33 cellular contexts compared by ENCODE assay signal in the genomic region with DNA sequence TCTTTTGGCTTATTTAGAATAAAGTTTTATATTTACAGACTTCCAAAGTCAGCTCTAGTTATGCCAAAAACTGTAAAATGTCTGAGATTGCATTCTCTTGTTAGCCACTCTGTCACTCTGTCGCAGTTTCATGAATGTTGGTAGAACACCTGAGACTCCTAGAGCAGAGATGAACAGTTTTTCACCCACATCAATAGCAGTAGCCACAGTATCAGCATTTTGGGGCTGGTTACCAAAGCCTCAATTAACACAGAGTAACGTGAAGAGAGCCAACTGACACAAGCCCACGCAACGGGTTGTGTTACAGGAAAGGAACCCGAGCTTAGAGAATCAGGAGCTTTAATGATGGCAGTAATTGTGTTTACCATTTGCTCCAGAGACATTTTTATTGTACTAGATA.
"Had no signal": no experiment of that assay in that cellular context is flagged by ENCODE, and none has a peak within 500 bp of the region (broad histone marks: within the 10 kb centered on the region; RNA-seq: fewer than 3 reads in every experiment).

No MANE protein-coding gene starts in this region.

- H3K27ac ChIP-seq: ascending aorta, cardiac muscle cell, KMS-11, RWPE1, WERI-Rb-1 had no signal

- H3K27me3 ChIP-seq: ascending aorta, cardiac muscle cell had no signal

- ATAC-seq: activated CD8-positive, alpha-beta memory T cell treated with anti-CD3 and anti-CD28 coated beads, Interleukin-2, amount 10 ng/mL, durations not matched to agents 7 days and 5 days; PC-3; Right ventricle myocardium inferior had no signal

- DNase-seq: activated CD4-positive, alpha-beta memory T cell treated with anti-CD3 and anti-CD28 coated beads, Interleukin-2, amount 10 ng/mL, durations not matched to agents 7 days and 5 days; activated CD4-positive, alpha-beta T cell treated with anti-CD3 and anti-CD28 coated beads for 1 hour; activated CD4-positive, alpha-beta T cell treated with anti-CD3 and anti-CD28 coated beads for 48 hours; activated CD4-positive, CD25-positive, alpha-beta regulatory T cell; activated CD8-positive, alpha-beta memory T cell treated with anti-CD3 and anti-CD28 coated beads for 24 hours; activated CD8-positive, alpha-beta memory T cell treated with anti-CD3 and anti-CD28 coated beads, Interleukin-2, amount 10 ng/mL, durations not matched to agents 7 days and 5 days; activated CD8-positive, alpha-beta memory T cell treated with anti-CD3 and anti-CD28 coated beads, Interleukin-2, amount 50 U/mL, for 48 hours; activated gamma-delta T cell; activated naive CD4-positive, alpha-beta T cell treated with Interleukin-2 at 50 U/mL for 16 hours; activated naive CD8-positive, alpha-beta T cell treated with anti-CD3 and anti-CD28 coated beads, Interleukin-2, amount 10 ng/mL, durations not matched to agents 7 days and 5 days; activated T-cell treated with anti-CD3 and anti-CD28 coated beads, Interleukin-2, amount 50 U/mL, for 48 hours; amygdala; NCI-H1092 treated with DMSO at 0.1 percent for 48 hours; NCI-H1417 treated with DMSO at 0.1 percent for 48 hours; NCI-H187 treated with DMSO at 0.1 percent for 48 hours; NCI-H2081; NCI-H2171; NCI-H446; NCI-H510A treated with DMSO at 0.1 percent for 48 hours; NCI-H526 treated with DMSO at 0.1 percent for 48 hours; NK-92 treated with Interleukin-12 subunit alpha and Interleukin-12 subunit beta, amount 100 ng/mL, for 24 hours; PC-3; SIG-M5; SW 1271; T-helper 1 cell; T-helper 2 cell; T1000; WERI-Rb-1 had no signal

- H3K9me3 ChIP-seq: ascending aorta had no signal

- H3K4me3 ChIP-seq: ascending aorta, cardiac muscle cell had no signal

- H3K4me1 ChIP-seq: ascending aorta had no signal
